8 cellular contexts compared by ENCODE assay signal in genomic region chr4:987689-988513, GRCh38. TPM values are rescaled to one million over a fixed set of nuclear protein-coding genes. Genes with fewer than 3 reads are reported as not detected.
DNase-seq lines count a peak whose midpoint lies in the region; ATAC-seq and FAIRE-seq lines count a peak whose summit lies in the region.

No MANE protein-coding gene starts in this region.

- DNase-seq in HTR-8/SVneo (ENCODE audit: insufficient read length, low spot score) (no peak), immature natural killer cell (no peak), globus pallidus (ENCODE audit: low spot score) (no peak), HuH-7.5 (ENCODE audit: low spot score) (no peak)
- DNase-seq in activated T-helper 2 cell treated with anti-CD3 and anti-CD28 coated beads, Interferon-gamma antibody, Interleukin-2, Interleukin-4, amounts not matched to agents 10 μg/mL and 5 μg/mL and 100 μg/mL, durations not matched to agents 14 hours and 24 hours and 36 hours (ENCODE audit: low spot score) = no peak

- H3K27me3 Mint-ChIP-seq in activated T-helper 2 cell treated with anti-CD3 and anti-CD28 coated beads, Interferon-gamma antibody, Interleukin-2, Interleukin-4, amounts not matched to agents 10 μg/mL and 5 μg/mL and 100 μg/mL, durations not matched to agents 14 hours and 24 hours and 36 hours (ENCODE audit: low read depth) = no peaks in the 10 kb centered on the region
- H3K27me3 Mint-ChIP-seq in immature natural killer cell (ENCODE audit: low read depth in 3 of 3) = peaks cover 0 to 2% (median 0%) of the 10 kb centered on the region in 3 donors
- H3K27me3 Mint-ChIP-seq in stimulated activated memory B cell treated with anti-CD40 and anti-IgM and Interleukin-4, amounts not matched to agents 10 μg/mL and 1 μg/mL and 100 μg/mL, for 72 hours = no peaks in the 10 kb centered on the region

- ATAC-seq in stimulated activated memory B cell treated with anti-CD40 and anti-IgM and Interleukin-4, amounts not matched to agents 10 μg/mL and 1 μg/mL and 100 μg/mL, for 72 hours = no peak
- ATAC-seq in HG03108 (IDR thresholded peaks at IDR 0.05; ENCODE audit: unreplicated experiment) (no peak), HG03135 (IDR thresholded peaks at IDR 0.05; ENCODE audit: unreplicated experiment) (no peak)

- peak; percentile 82 for FAIRE-seq in HTR-8/SVneo (lab: Jason Lieb, UNC)

- intact Hi-C loops in activated T-helper 2 cell treated with anti-CD3 and anti-CD28 coated beads, Interferon-gamma antibody, Interleukin-2, Interleukin-4, amounts not matched to agents 10 μg/mL and 5 μg/mL and 100 μg/mL, durations not matched to agents 14 hours and 24 hours and 36 hours (cut with micrococcal nuclease) = loop anchor here (1.0 to 5.0 kb wide), 3 partner anchors 55 to 206 kb away; partner anchors contain the start of genes GAK and TMEM175

- H3K27ac Mint-ChIP-seq in activated T-helper 2 cell treated with anti-CD3 and anti-CD28 coated beads, Interferon-gamma antibody, Interleukin-2, Interleukin-4, amounts not matched to agents 10 μg/mL and 5 μg/mL and 100 μg/mL, durations not matched to agents 14 hours and 24 hours and 36 hours = peak overlapping the region; percentile 49
- H3K27ac Mint-ChIP-seq in immature natural killer cell = peak overlapping the region in 2 of 6 donors; percentile 13 to 60
- H3K27ac Mint-ChIP-seq in stimulated activated memory B cell treated with anti-CD40 and anti-IgM and Interleukin-4, amounts not matched to agents 10 μg/mL and 1 μg/mL and 100 μg/mL, for 72 hours = peak overlapping the region; percentile 62

- H3K4me1 Mint-ChIP-seq in activated T-helper 2 cell treated with anti-CD3 and anti-CD28 coated beads, Interferon-gamma antibody, Interleukin-2, Interleukin-4, amounts not matched to agents 10 μg/mL and 5 μg/mL and 100 μg/mL, durations not matched to agents 14 hours and 24 hours and 36 hours (ENCODE audit: low read depth) = peaks cover 17% of the 10 kb centered on the region
- peaks cover 22 to 29% of the 10 kb centered on the region in 2 donors for H3K4me1 Mint-ChIP-seq in immature natural killer cell
- H3K4me1 Mint-ChIP-seq in stimulated activated memory B cell treated with anti-CD40 and anti-IgM and Interleukin-4, amounts not matched to agents 10 μg/mL and 1 μg/mL and 100 μg/mL, for 72 hours = peaks cover 29% of the 10 kb centered on the region

- H3K36me3 Mint-ChIP-seq in activated T-helper 2 cell treated with anti-CD3 and anti-CD28 coated beads, Interferon-gamma antibody, Interleukin-2, Interleukin-4, amounts not matched to agents 10 μg/mL and 5 μg/mL and 100 μg/mL, durations not matched to agents 14 hours and 24 hours and 36 hours (ENCODE audit: low read depth) = no peaks in the 10 kb centered on the region
- no peaks in the 10 kb centered on the region for H3K36me3 Mint-ChIP-seq in immature natural killer cell
- H3K36me3 Mint-ChIP-seq in stimulated activated memory B cell treated with anti-CD40 and anti-IgM and Interleukin-4, amounts not matched to agents 10 μg/mL and 1 μg/mL and 100 μg/mL, for 72 hours = peaks cover 19% of the 10 kb centered on the region

- peak overlapping the region; percentile 78 for H3K4me3 Mint-ChIP-seq in activated T-helper 2 cell treated with anti-CD3 and anti-CD28 coated beads, Interferon-gamma antibody, Interleukin-2, Interleukin-4, amounts not matched to agents 10 μg/mL and 5 μg/mL and 100 μg/mL, durations not matched to agents 14 hours and 24 hours and 36 hours (ENCODE audit: low read depth)
- H3K4me3 Mint-ChIP-seq in immature natural killer cell = peak overlapping the region; percentile 49 to 78 (median 67)
- peak overlapping the region; percentile 84 for H3K4me3 Mint-ChIP-seq in stimulated activated memory B cell treated with anti-CD40 and anti-IgM and Interleukin-4, amounts not matched to agents 10 μg/mL and 1 μg/mL and 100 μg/mL, for 72 hours

- H3K9me3 Mint-ChIP-seq in activated T-helper 2 cell treated with anti-CD3 and anti-CD28 coated beads, Interferon-gamma antibody, Interleukin-2, Interleukin-4, amounts not matched to agents 10 μg/mL and 5 μg/mL and 100 μg/mL, durations not matched to agents 14 hours and 24 hours and 36 hours = no peaks in the 10 kb centered on the region
- no peaks in the 10 kb centered on the region for H3K9me3 Mint-ChIP-seq in immature natural killer cell
- H3K9me3 Mint-ChIP-seq in stimulated activated memory B cell treated with anti-CD40 and anti-IgM and Interleukin-4, amounts not matched to agents 10 μg/mL and 1 μg/mL and 100 μg/mL, for 72 hours = no peaks in the 10 kb centered on the region

RNA-seq across cellular contexts. Expression of gene IDUA, which starts 1.1 kb away (rescaled TPM):
- 23.6 and 25.5 TPM in 2 replicates for total RNA-seq in activated T-helper 2 cell treated with anti-CD3 and anti-CD28 coated beads, Interferon-gamma antibody, Interleukin-2, Interleukin-4, amounts not matched to agents 10 μg/mL and 5 μg/mL and 100 μg/mL, durations not matched to agents 14 hours and 24 hours and 36 hours
- 10 to 100 TPM in 1 of 3 donors, 1 to 10 TPM in 2; 5.6 to 12.2 (median 6.3) TPM for polyA plus RNA-seq in immature natural killer cell

RNA-seq across cellular contexts. Expression of gene SLC26A1, which starts 5.3 kb away (rescaled TPM):
- 0.23 TPM in 1 of 2 replicates, not detected in the other for total RNA-seq in activated T-helper 2 cell treated with anti-CD3 and anti-CD28 coated beads, Interferon-gamma antibody, Interleukin-2, Interleukin-4, amounts not matched to agents 10 μg/mL and 5 μg/mL and 100 μg/mL, durations not matched to agents 14 hours and 24 hours and 36 hours
- polyA plus RNA-seq in immature natural killer cell = under 1 TPM in 2 of 3 donors, not detected in 1; 0.52 to 0.77 TPM

RNA-seq across cellular contexts. Expression of gene DGKQ, which starts 14.5 kb away (rescaled TPM):
- total RNA-seq in activated T-helper 2 cell treated with anti-CD3 and anti-CD28 coated beads, Interferon-gamma antibody, Interleukin-2, Interleukin-4, amounts not matched to agents 10 μg/mL and 5 μg/mL and 100 μg/mL, durations not matched to agents 14 hours and 24 hours and 36 hours = 13.0 and 14.4 TPM in 2 replicates
- polyA plus RNA-seq in immature natural killer cell = 10 to 100 TPM; 12.1 to 24.0 (median 14.0) TPM

RNA-seq across cellular contexts. Expression of gene FGFRL1, which starts 23.5 kb away (rescaled TPM):
- 17.5 TPM in 2 replicates for total RNA-seq in activated T-helper 2 cell treated with anti-CD3 and anti-CD28 coated beads, Interferon-gamma antibody, Interleukin-2, Interleukin-4, amounts not matched to agents 10 μg/mL and 5 μg/mL and 100 μg/mL, durations not matched to agents 14 hours and 24 hours and 36 hours
- polyA plus RNA-seq in immature natural killer cell = under 1 TPM in 2 of 3 donors, not detected in 1; 0.19 to 0.30 TPM

RNA-seq across cellular contexts. Expression of gene TMEM175, which starts 55.6 kb away (rescaled TPM):
- total RNA-seq in activated T-helper 2 cell treated with anti-CD3 and anti-CD28 coated beads, Interferon-gamma antibody, Interleukin-2, Interleukin-4, amounts not matched to agents 10 μg/mL and 5 μg/mL and 100 μg/mL, durations not matched to agents 14 hours and 24 hours and 36 hours = 11.8 and 12.9 TPM in 2 replicates
- polyA plus RNA-seq in immature natural killer cell = 10 to 100 TPM; 13.9 to 41.6 (median 28.7) TPM
